In the genomic region with DNA sequence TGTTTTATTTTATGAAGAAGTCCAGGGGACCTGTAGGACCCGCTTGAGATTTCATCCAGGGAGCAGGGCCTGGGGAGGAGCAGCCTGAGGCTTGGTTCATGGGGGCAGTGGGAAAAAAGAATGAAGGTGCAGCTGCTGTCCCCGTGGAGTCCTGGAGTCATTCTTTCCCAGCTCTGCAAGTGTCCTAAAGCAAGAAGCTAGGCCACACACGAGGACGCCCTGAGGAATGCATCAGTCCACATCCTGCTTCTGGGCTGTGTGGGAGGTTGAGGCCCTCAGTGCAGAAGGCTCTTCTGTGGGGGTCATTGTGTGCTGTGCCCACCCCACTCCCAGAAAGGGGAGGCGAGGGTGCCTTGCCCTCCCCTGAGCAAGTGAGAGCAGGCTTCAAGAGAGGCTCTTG, we compare ENCODE assay signal across 21 cellular contexts.
"Had no signal": no experiment of that assay in that cellular context is flagged by ENCODE, and none has a peak within 500 bp of the region (broad histone marks: within the 10 kb centered on the region; RNA-seq: fewer than 3 reads in every experiment).

No MANE protein-coding gene starts in this region.

- H3K27me3 ChIP-seq: breast epithelium, spleen, upper lobe of left lung had no signal

- DNase-seq: activated CD4-positive, alpha-beta T cell treated with anti-CD3 and anti-CD28 coated beads for 36 hours; activated CD4-positive, CD25-positive, alpha-beta regulatory T cell; activated naive CD4-positive, alpha-beta T cell; activated T-cell treated with anti-CD3 and anti-CD28 coated beads, Interleukin-2, amount 50 U/mL, for 24 hours; central memory CD4-positive, alpha-beta T cell; endodermal cell; foreskin fibroblast; hippocampal formation; kidney; left colon; naive B cell; nucleus accumbens; right cardiac atrium; stimulated activated naive CD8-positive, alpha-beta T cell treated with anti-CD3 and anti-CD28 coated beads, Interleukin-15, Interleukin-2, amounts not matched to agents 100 U/mL and 50 U/mL, for 24 hours; T-helper 1 cell had no signal

- H3K27ac ChIP-seq: breast epithelium, spleen, upper lobe of left lung had no signal

- H3K4me1 Mint-ChIP-seq: activated CD4-positive, alpha-beta T cell treated with anti-CD3 and anti-CD28 coated beads for 36 hours had no signal

- H3K36me3 ChIP-seq: breast epithelium, spleen, upper lobe of left lung had no signal

- H3K27ac Mint-ChIP-seq: activated CD4-positive, alpha-beta T cell treated with anti-CD3 and anti-CD28 coated beads for 36 hours; activated naive CD4-positive, alpha-beta T cell treated with anti-CD3 and anti-CD28 coated beads, Interleukin-2, amount 50 U/mL, for 72 hours; activated T-cell treated with anti-CD3 and anti-CD28 coated beads, Interleukin-2, amount 50 U/mL, for 24 hours; endodermal cell; mesothelial cell of epicardium had no signal

- H3K36me3 Mint-ChIP-seq: activated naive CD4-positive, alpha-beta T cell treated with anti-CD3 and anti-CD28 coated beads, Interleukin-2, amount 50 U/mL, for 72 hours; mesothelial cell of epicardium; naive B cell had no signal

- ATAC-seq: activated CD4-positive, alpha-beta T cell treated with anti-CD3 and anti-CD28 coated beads for 36 hours; activated naive CD4-positive, alpha-beta T cell treated with anti-CD3 and anti-CD28 coated beads, Interleukin-2, amount 50 U/mL, for 72 hours; esophagus mucosa; left colon; right cardiac atrium; stimulated activated naive CD8-positive, alpha-beta T cell treated with anti-CD3 and anti-CD28 coated beads, Interleukin-15, Interleukin-2, amounts not matched to agents 100 U/mL and 50 U/mL, for 24 hours had no signal

- H3K4me1 ChIP-seq: breast epithelium, upper lobe of left lung had no signal

- H3K9me3 Mint-ChIP-seq: activated naive CD4-positive, alpha-beta T cell treated with anti-CD3 and anti-CD28 coated beads, Interleukin-2, amount 50 U/mL, for 72 hours; activated T-cell treated with anti-CD3 and anti-CD28 coated beads, Interleukin-2, amount 50 U/mL, for 24 hours; endodermal cell; mesothelial cell of epicardium had no signal

- H3K9me3 ChIP-seq: breast epithelium, spleen, upper lobe of left lung had no signal

- H3K4me3 Mint-ChIP-seq: activated CD4-positive, alpha-beta T cell treated with anti-CD3 and anti-CD28 coated beads for 36 hours; activated T-cell treated with anti-CD3 and anti-CD28 coated beads, Interleukin-2, amount 50 U/mL, for 24 hours; endodermal cell; mesothelial cell of epicardium had no signal

- H3K4me3 ChIP-seq: breast epithelium, spleen, upper lobe of left lung had no signal
